8 cellular contexts compared by ENCODE assay signal in the genomic region with DNA sequence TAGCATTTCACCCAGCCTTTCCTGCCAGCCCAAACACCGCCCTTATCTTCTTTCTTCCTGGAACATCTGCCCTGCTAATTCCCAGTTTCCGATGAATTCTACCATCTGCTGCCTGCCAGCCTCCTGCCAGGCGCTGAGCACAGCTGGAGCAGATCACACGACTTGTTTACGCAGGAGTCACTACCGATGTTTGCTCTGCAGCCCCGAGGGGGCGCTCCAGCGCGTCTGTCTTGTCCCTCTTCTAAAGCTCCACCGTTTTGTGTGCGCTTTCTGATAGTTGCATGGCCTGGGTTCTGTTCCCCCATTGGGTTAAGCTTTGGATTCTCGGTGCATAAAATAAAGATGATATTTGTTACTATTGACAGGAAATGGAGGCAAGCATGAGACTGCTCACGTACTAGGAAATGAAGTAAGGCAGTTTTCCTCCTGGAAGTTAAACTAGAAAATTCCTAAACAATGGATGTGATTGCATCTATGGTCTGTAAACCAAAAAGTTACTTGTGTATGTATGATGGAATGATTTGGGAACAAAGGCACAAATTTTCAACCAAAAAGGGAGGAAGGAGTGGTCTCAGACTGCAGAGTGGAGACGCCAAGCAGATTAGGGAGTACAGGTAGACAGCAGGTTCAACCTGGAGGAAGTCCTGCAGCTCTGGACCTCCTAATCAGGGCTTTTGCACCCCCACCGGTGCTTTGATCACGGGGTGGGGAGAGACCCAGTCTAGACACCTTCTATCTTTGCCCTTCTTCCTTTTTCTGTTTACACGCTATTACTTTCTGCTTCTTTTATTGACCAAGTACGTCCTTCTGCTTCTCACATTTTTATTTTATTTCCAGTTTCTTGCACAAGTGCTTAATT. TPM values are rescaled to one million over a fixed set of nuclear protein-coding genes. Genes with fewer than 3 reads are reported as not detected.
A peak's percentile ranks its signal among the peaks of the same experiment; 100 is the strongest.
DNase-seq lines count a peak whose midpoint lies in the region; TF ChIP-seq lines count a peak whose summit lies in the region.

No MANE protein-coding gene starts in this region.

- H3K4me2 ChIP-seq in DOHH2 (ENCODE audit: low read length) = peak overlapping the region; percentile 78

- H3K4me3 Mint-ChIP-seq in T-helper 1 cell treated with Interleukin-12 subunit alpha and Interleukin-12 subunit beta and Interleukin-4 antibody, amounts not matched to agents 30 μg/mL and 1 μg/mL, for 36 hours = peak overlapping the region; percentile 73

- DNase-seq in HAP-1 (ENCODE audit: low spot score in 2 of 2) (peak; percentile 60 to 88), NCI-H128 (lab: John Stamatoyannopoulos, UW; ENCODE audit: unreplicated experiment) (peak; percentile 4), amygdala (lab: John Stamatoyannopoulos, UW) (peak in 55 of 56 donors; percentile 8 to 93 (median 79)), right atrium auricular region (ENCODE audit: low spot score) (peak; percentile 93), uterus (peak; percentile 84 to 88)

- peak overlapping the region; percentile 86 for H3K27ac Mint-ChIP-seq in T-helper 1 cell treated with Interleukin-12 subunit alpha and Interleukin-12 subunit beta and Interleukin-4 antibody, amounts not matched to agents 30 μg/mL and 1 μg/mL, for 36 hours

- peaks cover 20% of the 10 kb centered on the region for H4K20me1 ChIP-seq in DOHH2 (ENCODE audit: control insufficient read depth, insufficient read depth, low read depth, low read length)

- no peak for TF ChIP-seq POLR2A in uterus (IDR thresholded peaks at IDR 0.05)

- intact Hi-C loops in uterus (cut with DNase I; ENCODE audit: low total_unique reads) = no loop called here

- peaks cover 53% of the 10 kb centered on the region for H3K4me1 ChIP-seq in DOHH2 (ENCODE audit: control insufficient read depth, low read length)
- peaks cover 6% of the 10 kb centered on the region for H3K4me1 ChIP-seq in HAP-1
- peaks cover 0 to 45% of the 10 kb centered on the region in 2 donors for H3K4me1 ChIP-seq in right atrium auricular region
- H3K4me1 ChIP-seq in rectal smooth muscle tissue (ENCODE audit: control insufficient read depth, insufficient read depth, low read length) = peaks cover 8% of the 10 kb centered on the region
- H3K4me1 ChIP-seq in uterus = peaks cover 5% of the 10 kb centered on the region in 2 donors

- in situ Hi-C loops in HAP-1 (cut with MboI; ENCODE audit: low sequenced_read_pairs) = no loop called here

- H3K27me3 ChIP-seq in DOHH2 (ENCODE audit: control insufficient read depth, low read length) = no peaks in the 10 kb centered on the region
- H3K27me3 ChIP-seq in HAP-1 (ENCODE audit: low read depth) = peaks cover 4% of the 10 kb centered on the region
- no peaks in the 10 kb centered on the region for H3K27me3 ChIP-seq in right atrium auricular region
- H3K27me3 ChIP-seq in rectal smooth muscle tissue (ENCODE audit: control insufficient read depth, insufficient read depth, low read length) = no peaks in the 10 kb centered on the region
- H3K27me3 ChIP-seq in uterus = no peaks in the 10 kb centered on the region

- peaks cover 9% of the 10 kb centered on the region for H3K9me3 Mint-ChIP-seq in T-helper 1 cell treated with Interleukin-12 subunit alpha and Interleukin-12 subunit beta and Interleukin-4 antibody, amounts not matched to agents 30 μg/mL and 1 μg/mL, for 36 hours

- H3K79me2 ChIP-seq in DOHH2 (ENCODE audit: control insufficient read depth, low read length) = peaks cover 27% of the 10 kb centered on the region

- H3K27ac ChIP-seq in DOHH2 (ENCODE audit: low read depth, low read length) (peak overlapping the region; percentile 87), right atrium auricular region (peak overlapping the region; percentile 50 to 63), rectal smooth muscle tissue (ENCODE audit: low read depth, low read length) (peak overlapping the region; percentile 14), uterus (peak overlapping the region; percentile 70 to 71)

- H3K36me3 Mint-ChIP-seq in T-helper 1 cell treated with Interleukin-12 subunit alpha and Interleukin-12 subunit beta and Interleukin-4 antibody, amounts not matched to agents 30 μg/mL and 1 μg/mL, for 36 hours (ENCODE audit: low read depth) = peaks cover 7% of the 10 kb centered on the region

- H3K9ac ChIP-seq in rectal smooth muscle tissue (ENCODE audit: low read length) = peak overlapping the region; percentile 32

- H3F3A ChIP-seq in DOHH2 (ENCODE audit: control insufficient read depth, insufficient read depth) = peaks cover 15% of the 10 kb centered on the region

- H3K9me3 ChIP-seq in DOHH2 (ENCODE audit: control insufficient read depth, insufficient read depth, low read length) (no peaks in the 10 kb centered on the region), HAP-1 (peaks cover 8% of the 10 kb centered on the region), right atrium auricular region (peaks cover 0 to 3% of the 10 kb centered on the region in 2 donors), uterus (no peaks in the 10 kb centered on the region)

- TF ChIP-seq CTCF in DOHH2 (IDR thresholded peaks at IDR 0.05; ENCODE audit: low read depth, low read length, poor library complexity, severe bottlenecking) (peak; percentile 99), right atrium auricular region (IDR thresholded peaks at IDR 0.05) (peak; percentile 82 to 85), uterus (IDR thresholded peaks at IDR 0.05) (peak; percentile 72 to 83 (median 82))

- H3K9me2 ChIP-seq in DOHH2 (replicated peaks; ENCODE audit: control insufficient read depth, low read length) = no peaks in the 10 kb centered on the region

- peak overlapping the region; percentile 67 for H3K4me3 ChIP-seq in DOHH2 (ENCODE audit: low read length)
- no peak overlapping the region for H3K4me3 ChIP-seq in HAP-1
- H3K4me3 ChIP-seq in right atrium auricular region = peak overlapping the region in 1 of 2 donors; percentile 30
- H3K4me3 ChIP-seq in rectal smooth muscle tissue (ENCODE audit: low read length) = peak overlapping the region; percentile 58
- no peak overlapping the region for H3K4me3 ChIP-seq in uterus

- H3K36me3 ChIP-seq in DOHH2 (ENCODE audit: control insufficient read depth, low read length) (peaks cover 22% of the 10 kb centered on the region), HAP-1 (replicated peaks) (peaks cover 3% of the 10 kb centered on the region), right atrium auricular region (no peaks in the 10 kb centered on the region), rectal smooth muscle tissue (ENCODE audit: control insufficient read depth, insufficient read depth, low read length) (no peaks in the 10 kb centered on the region), uterus (no peaks in the 10 kb centered on the region)

- H3K4me1 Mint-ChIP-seq in T-helper 1 cell treated with Interleukin-12 subunit alpha and Interleukin-12 subunit beta and Interleukin-4 antibody, amounts not matched to agents 30 μg/mL and 1 μg/mL, for 36 hours (ENCODE audit: low read depth) = peaks cover 64% of the 10 kb centered on the region

- no peaks in the 10 kb centered on the region for H3K27me3 Mint-ChIP-seq in T-helper 1 cell treated with Interleukin-12 subunit alpha and Interleukin-12 subunit beta and Interleukin-4 antibody, amounts not matched to agents 30 μg/mL and 1 μg/mL, for 36 hours (ENCODE audit: low read depth)

RNA-seq across cellular contexts. Expression of a gene that starts 2.2 kb away (rescaled TPM):
- total RNA-seq in right atrium auricular region (10 to 100 TPM; 27.4 to 30.1 TPM), uterus (100 to 1,000 TPM in 3 of 4 donors, 10 to 100 TPM in 1; 64.4 to 163 (median 146) TPM)

RNA-seq across cellular contexts. Expression of a gene that starts 24.4 kb away (rescaled TPM):
- total RNA-seq in right atrium auricular region (under 1 TPM; 0.16 to 0.30 TPM), uterus (under 1 TPM in 2 of 4 donors, not detected in 2; 0.15 to 0.28 TPM)

Comparison
In these comparisons a context has a peak if more than half of its experiments do, and no peak if none do; other contexts are left out.
1. H3K27ac ChIP-seq: peak in every context shown above with its lines; median percentile 87 in DOHH2; 70 in uterus; 56 in right atrium auricular region; 14 in rectal smooth muscle tissue.
2. H3K4me3 ChIP-seq: peak in DOHH2 (single experiment) and rectal smooth muscle tissue (single experiment); none in HAP-1 (single experiment) and uterus (0 of 2).
3. DNase-seq: peak in every context shown above with its lines; median percentile 93 in right atrium auricular region; 86 in uterus; 79 in amygdala; 74 in HAP-1; 4 in NCI-H128.
4. Peak in every context shown above with its lines, with median percentiles within 50 percentile points of each other: CTCF ChIP-seq.